8 cellular contexts compared by ENCODE assay signal in genomic region chr7:3154881-3155494, GRCh38.
DNase-seq lines count a peak whose midpoint lies in the region; ATAC-seq and TF ChIP-seq lines count a peak whose summit lies in the region.

No MANE protein-coding gene starts in this region.

- TF ChIP-seq CTCF in esophagus muscularis mucosa (IDR thresholded peaks at IDR 0.05) (peak; percentile 24 to 45 (median 33)), retinal pigment epithelial cell (conservative IDR thresholded peaks at IDR 0.05; ENCODE audit: low read depth, low read length) (peak; percentile 73)

- intact Hi-C loops in esophagus muscularis mucosa (cut with DNase I), result no loop called here

- 74% methylated on average over 7 of the region's 7 CpGs for WGBS in esophagus muscularis mucosa

- no peak overlapping the region for H3K27ac ChIP-seq in esophagus muscularis mucosa (replicated peaks in 1 of 4)

- DNase-seq in CD1c-positive myeloid dendritic cell (ENCODE audit: extremely low spot score), result peak; percentile 71
- DNase-seq in NCI-H345 treated with DMSO at 0.1 percent for 48 hours (lab: John Stamatoyannopoulos, UW; ENCODE audit: unreplicated experiment), result peak; percentile 20
- DNase-seq in activated CD8-positive, alpha-beta memory T cell treated with anti-CD3 and anti-CD28 coated beads for 24 hours, result peak; percentile 79
- no peak for DNase-seq in esophagus muscularis mucosa (ENCODE audit: extremely low spot score)
- DNase-seq in retinal pigment epithelial cell (ENCODE audit: low read depth), result no peak

- no peaks in the 10 kb centered on the region for H3K4me1 ChIP-seq in esophagus muscularis mucosa

- no peaks in the 10 kb centered on the region for H3K36me3 ChIP-seq in esophagus muscularis mucosa

- peaks cover 0 to 38% (median 0%) of the 10 kb centered on the region in 4 donors for H3K27me3 ChIP-seq in esophagus muscularis mucosa

- TF ChIP-seq POLR2A in esophagus muscularis mucosa (IDR thresholded peaks at IDR 0.05; ENCODE audit: low read depth), result no peak

- peaks cover 0 to 12% (median 0%) of the 10 kb centered on the region in 4 donors for H3K9me3 ChIP-seq in esophagus muscularis mucosa

- peak; percentile 61 for ATAC-seq in GM18909 (IDR thresholded peaks at IDR 0.05; ENCODE audit: poor library complexity, unreplicated experiment)
- no peak for ATAC-seq in HG03108 (IDR thresholded peaks at IDR 0.05; ENCODE audit: unreplicated experiment)
- ATAC-seq in HG02798 (IDR thresholded peaks at IDR 0.05; ENCODE audit: poor library complexity, unreplicated experiment), result no peak

- no peak for TF ChIP-seq EP300 in esophagus muscularis mucosa (IDR thresholded peaks at IDR 0.05)

- H3K4me3 ChIP-seq in esophagus muscularis mucosa (no peak overlapping the region), retinal pigment epithelial cell (ENCODE audit: low read length) (no peak overlapping the region)

Comparison
In these comparisons a context has a peak if more than half of its experiments do, and no peak if none do; other contexts are left out.
1. DNase-seq: peak in CD1c-positive myeloid dendritic cell (single experiment), NCI-H345 treated with DMSO at 0.1 percent for 48 hours (single experiment) and activated CD8-positive, alpha-beta memory T cell treated with anti-CD3 and anti-CD28 coated beads for 24 hours (single experiment); none in esophagus muscularis mucosa (single experiment) and retinal pigment epithelial cell (single experiment).